ENCODE assay signal across 11 cellular contexts in genomic region chr3:101970212-101970611, GRCh38.
"Had no signal": no experiment of that assay in that cellular context is flagged by ENCODE, and none has a peak within 500 bp of the region (broad histone marks: within the 10 kb centered on the region; RNA-seq: fewer than 3 reads in every experiment).

No MANE protein-coding gene starts in this region.

- H3K27ac ChIP-seq: GM23248 had no signal

- H3K27ac Mint-ChIP-seq: GM23338, H9, HFFc6 had no signal

- H3K36me3 ChIP-seq: HAP-1 had no signal

- H3K4me1 ChIP-seq: HAP-1 had no signal

- H3K4me3 Mint-ChIP-seq: GM23338, H9, HFFc6 had no signal

- H3K9me3 Mint-ChIP-seq: GM23338, HFFc6 had no signal

- H3K4me1 Mint-ChIP-seq: GM23338, H9 had no signal

- H3K9ac ChIP-seq: GM23248 had no signal

- H2AFZ ChIP-seq: GM23248, GM23338 had no signal

- H3K9me3 ChIP-seq: HAP-1 had no signal

- ATAC-seq: GM23338, HCT116 had no signal

- H3K4me3 ChIP-seq: GM23248, GM23338, HAP-1 had no signal

- FAIRE-seq: H1, H54 had no signal

- DNase-seq: GM23248, GOT3, H7, H9, HCEC 1CT, HFFc6 had no signal

- H3K4me2 ChIP-seq: GM23338 had no signal
